13 cellular contexts compared by ENCODE assay signal in genomic region chr21:43209575-43210453, GRCh38. TPM values are rescaled to one million over a fixed set of nuclear protein-coding genes. Genes with fewer than 3 reads are reported as not detected.
DNase-seq lines count a peak whose midpoint lies in the region; ATAC-seq and TF ChIP-seq lines count a peak whose summit lies in the region.
"Had no signal": no experiment of that assay in that cellular context is flagged by ENCODE, and none has a peak within 500 bp of the region (broad histone marks: within the 10 kb centered on the region; RNA-seq: fewer than 3 reads in every experiment).

No MANE protein-coding gene starts in this region.

- no peak overlapping the region for H3K27ac Mint-ChIP-seq in nephron progenitor cell
- H3K27ac Mint-ChIP-seq: activated B cell treated with CpG ODN at 0.5 μM for 24 hours; activated naive CD4-positive, alpha-beta T cell treated with anti-CD3 and anti-CD28 coated beads, Interleukin-2, amount 50 U/mL, for 24 hours; CD4-positive, alpha-beta T cell had no signal

- DNase-seq in AG20443 (ENCODE audit: low spot score) (peak; percentile 63), NCI-H226 (peak; percentile 56), colonic mucosa (peak; percentile 12), myocyte (ENCODE audit: low read depth) (peak; percentile 58), germinal center (ENCODE audit: low spot score) (no peak), nephron progenitor cell (no peak), stomach (no peak)
- DNase-seq: activated B cell treated with CpG ODN at 0.5 μM for 24 hours; CD4-positive, alpha-beta T cell; NCI-H1417 had no signal

- no peak overlapping the region for H3K9ac ChIP-seq in colonic mucosa (ENCODE audit: low read depth in 2 of 2, low read length in 2 of 2)

- H3K4me1 ChIP-seq in colonic mucosa: no peaks in the 10 kb centered on the region
- peaks cover 12 to 25% (median 17%) of the 10 kb centered on the region in 4 donors for H3K4me1 ChIP-seq in stomach

- intact Hi-C loops in colonic mucosa (cut with DNase I) (no loop called here), stomach (cut with DNase I; ENCODE audit: low total_unique reads) (no loop called here)

- H3K36me3 ChIP-seq in colonic mucosa (no peaks in the 10 kb centered on the region), stomach (no peaks in the 10 kb centered on the region)
- H3K36me3 ChIP-seq: ovary had no signal

- H3K9me3 ChIP-seq in colonic mucosa (no peaks in the 10 kb centered on the region), stomach (no peaks in the 10 kb centered on the region)
- H3K9me3 ChIP-seq: ovary had no signal

- peaks cover 12% of the 10 kb centered on the region for H3K27me3 Mint-ChIP-seq in nephron progenitor cell (ENCODE audit: low read depth, poor library complexity)

- no peak for ATAC-seq in GM19328 (IDR thresholded peaks at IDR 0.05; ENCODE audit: unreplicated experiment)

- 86 to 90% (median 89%) methylated on average over 29 to 36 of the region's 36 CpGs for WGBS in stomach, 5 donors

- peaks cover 8% of the 10 kb centered on the region for H3K9me3 Mint-ChIP-seq in nephron progenitor cell
- H3K9me3 Mint-ChIP-seq: activated B cell treated with CpG ODN at 0.5 μM for 24 hours; activated naive CD4-positive, alpha-beta T cell treated with anti-CD3 and anti-CD28 coated beads, Interleukin-2, amount 50 U/mL, for 24 hours; CD4-positive, alpha-beta T cell had no signal

- H3K27me3 ChIP-seq in colonic mucosa: no peaks in the 10 kb centered on the region
- H3K27me3 ChIP-seq in stomach: peaks cover 0 to 41% (median 0%) of the 10 kb centered on the region in 3 donors
- H3K27me3 ChIP-seq: ovary had no signal

- H3K4me3 ChIP-seq in colonic mucosa (no peak overlapping the region), stomach (no peak overlapping the region)
- H3K4me3 ChIP-seq: ovary had no signal

- TF ChIP-seq CTCF in colonic mucosa (IDR thresholded peaks at IDR 0.05) (no peak), nephron progenitor cell (IDR thresholded peaks at IDR 0.05) (no peak), stomach (IDR thresholded peaks at IDR 0.05) (no peak)

- H3K36me3 Mint-ChIP-seq in nephron progenitor cell (ENCODE audit: low read depth): no peaks in the 10 kb centered on the region
- H3K36me3 Mint-ChIP-seq: activated naive CD4-positive, alpha-beta T cell treated with anti-CD3 and anti-CD28 coated beads, Interleukin-2, amount 50 U/mL, for 24 hours had no signal

- no peak overlapping the region for H3K4me3 Mint-ChIP-seq in nephron progenitor cell
- H3K4me3 Mint-ChIP-seq: activated B cell treated with CpG ODN at 0.5 μM for 24 hours; activated naive CD4-positive, alpha-beta T cell treated with anti-CD3 and anti-CD28 coated beads, Interleukin-2, amount 50 U/mL, for 24 hours; CD4-positive, alpha-beta T cell had no signal

- TF ChIP-seq EP300 in stomach (IDR thresholded peaks at IDR 0.05): no peak

- no peak overlapping the region for H3K27ac ChIP-seq in colonic mucosa
- peak overlapping the region in 2 of 5 donors; percentile 71 to 72 for H3K27ac ChIP-seq in stomach
- H3K27ac ChIP-seq: ovary had no signal

- no peak for TF ChIP-seq POLR2A in stomach (IDR thresholded peaks at IDR 0.05)

- H3K4me1 Mint-ChIP-seq in nephron progenitor cell: peaks cover 14% of the 10 kb centered on the region
- H3K4me1 Mint-ChIP-seq: activated B cell treated with CpG ODN at 0.5 μM for 24 hours; activated naive CD4-positive, alpha-beta T cell treated with anti-CD3 and anti-CD28 coated beads, Interleukin-2, amount 50 U/mL, for 24 hours had no signal

RNA-seq across cellular contexts. Expression of gene CRYAA, which starts 41.0 kb away (rescaled TPM):
- total RNA-seq in colonic mucosa (not detected), myocyte (not detected in 2 replicates), stomach (not detected)
- not detected for polyA plus RNA-seq in myocyte (2012)
- not detected for polyA plus RNA-seq in stomach
- total RNA-seq: activated B cell treated with CpG ODN at 0.5 μM for 24 hours; CD4-positive, alpha-beta T cell; ovary had no signal
- polyA plus RNA-seq: ovary had no signal

Comparison
In these comparisons a context has a peak if more than half of its experiments do, and no peak if none do; other contexts are left out.
1. DNase-seq: peak in AG20443 (single experiment), NCI-H226 (single experiment), colonic mucosa (single experiment) and myocyte (single experiment); none in germinal center (single experiment), nephron progenitor cell (single experiment) and stomach (single experiment).